Comparison of ENCODE assay signal across 8 cellular contexts in genomic region chr3:154252759-154253638, GRCh38.
A peak's percentile ranks its signal among the peaks of the same experiment; 100 is the strongest.
DNase-seq lines count a peak whose midpoint lies in the region; ATAC-seq lines count a peak whose summit lies in the region.

No MANE protein-coding gene starts in this region.

- no peak overlapping the region for H3K27ac ChIP-seq in epithelial cell of prostate

- peak; percentile 74 for ATAC-seq in GM21526 (IDR thresholded peaks at IDR 0.05; ENCODE audit: low FRiP score, unreplicated experiment)

- DNase-seq in DMS153 (lab: John Stamatoyannopoulos, UW) = peak; percentile 41
- DNase-seq in HUDEP-2 (lab: John Stamatoyannopoulos, UW; ENCODE audit: unreplicated experiment in 76 of 76) = peak in 68 of 76 experiments; percentile 3 to 77 (median 54)
- peak; percentile 45 for DNase-seq in NOMO-1 treated with dmso at 0.1 percent for 144 hours (lab: John Stamatoyannopoulos, UW; ENCODE audit: unreplicated experiment)
- DNase-seq in activated CD8-positive, alpha-beta memory T cell treated with anti-CD3 and anti-CD28 coated beads, Interleukin-2, amount 50 U/mL, for 24 hours (ENCODE audit: extremely low read depth) = peak; percentile 38
- DNase-seq in epithelial cell of prostate (ENCODE audit: low read depth, low spot score) = peak; percentile 44
- peak; percentile 83 for DNase-seq in myocyte (ENCODE audit: low read depth)
- DNase-seq in stimulated activated CD8-positive, alpha-beta memory T cell treated with anti-CD3 and anti-CD28 coated beads, Interleukin-7, amount 100 ng/mL, for 1 hour (ENCODE audit: low read depth in 2 of 2) = peak; percentile 8 to 36

Comparison
In these comparisons a context has a peak if more than half of its experiments do, and no peak if none do; other contexts are left out.
1. DNase-seq: peak in every context shown above with its lines; median percentile 83 in myocyte; 54 in HUDEP-2; 45 in NOMO-1 treated with dmso at 0.1 percent for 144 hours; 44 in epithelial cell of prostate; 41 in DMS153; 38 in activated CD8-positive, alpha-beta memory T cell treated with anti-CD3 and anti-CD28 coated beads, Interleukin-2, amount 50 U/mL, for 24 hours; 22 in stimulated activated CD8-positive, alpha-beta memory T cell treated with anti-CD3 and anti-CD28 coated beads, Interleukin-7, amount 100 ng/mL, for 1 hour.